Comparison of ENCODE assay signal across 25 cellular contexts in genomic region chr18:59792353-59792752, GRCh38.
"Had no signal": no experiment of that assay in that cellular context is flagged by ENCODE, and none has a peak within 500 bp of the region (broad histone marks: within the 10 kb centered on the region; RNA-seq: fewer than 3 reads in every experiment).

No MANE protein-coding gene starts in this region.

- FAIRE-seq: astrocyte had no signal

- H3K36me3 ChIP-seq: brain microvascular endothelial cell, gastrocnemius medialis, neutrophil, right lobe of liver, uterus had no signal

- DNase-seq: activated CD4-positive, alpha-beta T cell treated with anti-CD3 and anti-CD28 coated beads for 36 hours; activated CD4-positive, CD25-positive, alpha-beta regulatory T cell; activated CD8-positive, alpha-beta T cell treated with anti-CD3 and anti-CD28 coated beads, Interleukin-2, amount 10 ng/mL, durations not matched to agents 7 days and 5 days; activated gamma-delta T cell treated with Interleukin-2 at 50 U/mL for 16 hours; activated naive CD4-positive, alpha-beta T cell treated with anti-CD3 and anti-CD28 coated beads, Interleukin-2, amount 50 U/mL, for 16 hours; amniotic stem cell; brain microvascular endothelial cell; dorsolateral prefrontal cortex; effector memory CD4-positive, alpha-beta T cell; erythroblast; gastrocnemius medialis; glutamatergic neuron; islet precursor cell; left ventricle myocardium superior; naive B cell; nephron progenitor cell; right lobe of liver; stimulated activated CD4-positive, alpha-beta T cell treated with anti-CD3 and anti-CD28 coated beads, Interleukin-4, amount 100 ng/mL, for 24 hours; substantia nigra; uterus had no signal

- H3K27me3 ChIP-seq: brain microvascular endothelial cell, gastrocnemius medialis, neutrophil, right lobe of liver, uterus had no signal

- H3K4me1 ChIP-seq: gastrocnemius medialis, right lobe of liver, uterus had no signal

- H3K9me3 ChIP-seq: gastrocnemius medialis, neutrophil, right lobe of liver, uterus had no signal

- H3K4me3 ChIP-seq: coronary artery, dorsolateral prefrontal cortex, gastrocnemius medialis, right lobe of liver, skin epidermis, uterus had no signal

- ATAC-seq: activated CD4-positive, alpha-beta T cell treated with anti-CD3 and anti-CD28 coated beads for 36 hours; activated CD8-positive, alpha-beta T cell treated with anti-CD3 and anti-CD28 coated beads, Interleukin-2, amount 10 ng/mL, durations not matched to agents 7 days and 5 days; gastrocnemius medialis; left ventricle myocardium superior; right lobe of liver; stimulated activated effector memory CD8-positive, alpha-beta T cell treated with anti-CD3 and anti-CD28 coated beads, Interleukin-12 subunit alpha, Interleukin-12 subunit beta, amount 100 ng/mL, for 72 hours had no signal

- H3K27ac ChIP-seq: brain microvascular endothelial cell, coronary artery, dorsolateral prefrontal cortex, gastrocnemius medialis, neutrophil, right lobe of liver, skin epidermis, uterus had no signal
